Comparison of ENCODE assay signal across 1 cellular context in the genomic region with DNA sequence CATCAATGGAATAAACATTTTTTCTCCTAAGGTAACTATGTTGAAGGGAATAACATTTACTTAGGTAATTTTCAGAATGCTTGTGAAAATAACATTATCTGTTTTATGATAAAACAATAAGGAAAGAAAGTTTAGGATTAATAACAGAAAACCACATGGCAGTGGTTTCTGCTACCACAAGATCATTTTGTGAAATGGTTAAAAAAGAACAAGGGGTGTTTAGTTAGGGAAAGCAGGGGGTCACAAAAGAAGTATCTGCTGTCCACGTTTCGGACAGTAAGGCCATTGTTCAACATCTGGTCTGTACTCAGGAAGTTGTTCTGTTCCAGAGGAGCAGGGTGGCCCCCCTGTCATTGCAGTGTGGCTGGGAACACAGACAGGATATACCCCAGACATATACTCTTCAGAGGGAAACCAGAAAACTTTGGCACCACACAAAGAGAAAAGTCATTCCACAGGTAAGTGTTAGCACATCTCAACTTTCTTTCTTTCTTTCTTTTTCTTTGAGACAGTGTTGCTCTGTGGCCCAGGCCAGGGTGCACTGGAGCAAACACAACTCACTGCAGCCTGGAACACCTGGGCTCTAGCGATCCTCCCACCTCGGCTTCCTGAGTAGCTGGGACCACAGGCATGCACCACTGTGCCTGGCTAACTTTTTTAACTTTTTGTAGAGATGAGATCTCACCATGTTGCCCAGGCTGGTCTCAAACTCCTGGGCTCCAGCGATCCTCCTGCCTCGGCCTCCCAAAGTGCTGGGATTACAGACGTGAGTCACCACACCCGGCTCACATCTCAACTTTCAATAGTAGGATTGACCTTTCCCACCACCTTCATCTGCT.
TF ChIP-seq lines count a peak whose summit lies in the region.

No MANE protein-coding gene starts in this region.

TF ChIP-seq in HepG2, 621 proteins besides CTCF, POLR2A, EP300 and RAD21 (continued from another document and continues in another):
- TF ChIP-seq, protein P1, sequence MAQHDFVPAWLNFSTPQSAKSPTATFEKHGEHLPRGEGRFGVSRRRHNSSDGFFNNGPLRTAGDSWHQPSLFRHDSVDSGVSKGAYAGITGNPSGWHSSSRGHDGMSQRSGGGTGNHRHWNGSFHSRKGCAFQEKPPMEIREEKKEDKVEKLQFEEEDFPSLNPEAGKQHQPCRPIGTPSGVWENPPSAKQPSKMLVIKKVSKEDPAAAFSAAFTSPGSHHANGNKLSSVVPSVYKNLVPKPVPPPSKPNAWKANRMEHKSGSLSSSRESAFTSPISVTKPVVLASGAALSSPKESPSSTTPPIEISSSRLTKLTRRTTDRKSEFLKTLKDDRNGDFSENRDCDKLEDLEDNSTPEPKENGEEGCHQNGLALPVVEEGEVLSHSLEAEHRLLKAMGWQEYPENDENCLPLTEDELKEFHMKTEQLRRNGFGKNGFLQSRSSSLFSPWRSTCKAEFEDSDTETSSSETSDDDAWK (CRISPR knock-in tag; IDR thresholded peaks at IDR 0.05): no peak
- TF ChIP-seq ERF (CRISPR knock-in tag; IDR thresholded peaks at IDR 0.05): peak; percentile 61; the same call in 1 of the 2 replicates
- no peak for TF ChIP-seq ZC3H13 (CRISPR knock-in tag; IDR thresholded peaks at IDR 0.05)
- TF ChIP-seq, protein P2, sequence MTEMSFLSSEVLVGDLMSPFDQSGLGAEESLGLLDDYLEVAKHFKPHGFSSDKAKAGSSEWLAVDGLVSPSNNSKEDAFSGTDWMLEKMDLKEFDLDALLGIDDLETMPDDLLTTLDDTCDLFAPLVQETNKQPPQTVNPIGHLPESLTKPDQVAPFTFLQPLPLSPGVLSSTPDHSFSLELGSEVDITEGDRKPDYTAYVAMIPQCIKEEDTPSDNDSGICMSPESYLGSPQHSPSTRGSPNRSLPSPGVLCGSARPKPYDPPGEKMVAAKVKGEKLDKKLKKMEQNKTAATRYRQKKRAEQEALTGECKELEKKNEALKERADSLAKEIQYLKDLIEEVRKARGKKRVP (CRISPR knock-in tag; IDR thresholded peaks at IDR 0.05): no peak
- peak; percentile 71 for TF ChIP-seq XRCC5 (optimal IDR thresholded peaks at IDR 0.05; ENCODE audit: low read length)
- no peak for TF ChIP-seq TBP (CRISPR knock-in tag; IDR thresholded peaks at IDR 0.05)
- no peak for TF ChIP-seq ISX (CRISPR knock-in tag; conservative IDR thresholded peaks at IDR 0.05)
- no peak for TF ChIP-seq AGO1 (IDR thresholded peaks at IDR 0.05; ENCODE audit: low read depth, low read length, poor library complexity, severe bottlenecking)
- TF ChIP-seq ZNF549 (CRISPR knock-in tag; IDR thresholded peaks at IDR 0.05): no peak
- TF ChIP-seq ZNF407 (CRISPR knock-in tag; IDR thresholded peaks at IDR 0.05; ENCODE audit: not compliant biosample characterization): no peak
- TF ChIP-seq ATF5 (CRISPR knock-in tag; IDR thresholded peaks at IDR 0.05; ENCODE audit: low read depth): no peak; the same call in 1 of the 2 replicates
- TF ChIP-seq KDM2A (CRISPR knock-in tag; IDR thresholded peaks at IDR 0.05; ENCODE audit: borderline replicate concordance, low read depth): peak; percentile 70; the same call in 1 of the 2 replicates
- TF ChIP-seq ZNF121 (CRISPR knock-in tag; IDR thresholded peaks at IDR 0.05): 0 out of 2 replicates have a peak, but pooled peaks have one; percentile 34
- no peak for TF ChIP-seq SMYD3 (CRISPR knock-in tag; IDR thresholded peaks at IDR 0.05)
- TF ChIP-seq FOXA3 (CRISPR knock-in tag; IDR thresholded peaks at IDR 0.05): peak; percentile 79
- TF ChIP-seq ZNF10 (CRISPR knock-in tag; IDR thresholded peaks at IDR 0.05; ENCODE audit: borderline replicate concordance, low read depth): no peak
- TF ChIP-seq MAFF (IDR thresholded peaks at IDR 0.05; ENCODE audit: low read depth, low read length): no peak
- TF ChIP-seq, protein P3, sequence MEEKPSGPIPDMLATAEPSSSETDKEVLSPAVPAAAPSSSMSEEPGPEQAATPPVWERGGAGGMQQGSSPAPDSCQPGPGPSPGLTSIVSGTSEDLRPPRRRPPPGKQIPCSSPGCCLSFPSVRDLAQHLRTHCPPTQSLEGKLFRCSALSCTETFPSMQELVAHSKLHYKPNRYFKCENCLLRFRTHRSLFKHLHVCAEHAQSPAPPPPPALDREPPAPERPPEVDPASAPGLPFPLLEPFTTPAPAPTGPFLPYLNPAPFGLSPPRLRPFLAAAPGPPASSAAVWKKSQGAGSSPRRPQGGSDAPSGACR (CRISPR knock-in tag; IDR thresholded peaks at IDR 0.05): no peak
- no peak for TF ChIP-seq ZNF816 (CRISPR knock-in tag; IDR thresholded peaks at IDR 0.05; ENCODE audit: borderline replicate concordance)
- no peak for TF ChIP-seq SP4 (CRISPR knock-in tag; IDR thresholded peaks at IDR 0.05)
- TF ChIP-seq MIER2 (CRISPR knock-in tag; IDR thresholded peaks at IDR 0.05): no peak
- no peak for TF ChIP-seq ZNF724P (CRISPR knock-in tag; IDR thresholded peaks at IDR 0.05; ENCODE audit: borderline replicate concordance)
- TF ChIP-seq, protein P4, sequence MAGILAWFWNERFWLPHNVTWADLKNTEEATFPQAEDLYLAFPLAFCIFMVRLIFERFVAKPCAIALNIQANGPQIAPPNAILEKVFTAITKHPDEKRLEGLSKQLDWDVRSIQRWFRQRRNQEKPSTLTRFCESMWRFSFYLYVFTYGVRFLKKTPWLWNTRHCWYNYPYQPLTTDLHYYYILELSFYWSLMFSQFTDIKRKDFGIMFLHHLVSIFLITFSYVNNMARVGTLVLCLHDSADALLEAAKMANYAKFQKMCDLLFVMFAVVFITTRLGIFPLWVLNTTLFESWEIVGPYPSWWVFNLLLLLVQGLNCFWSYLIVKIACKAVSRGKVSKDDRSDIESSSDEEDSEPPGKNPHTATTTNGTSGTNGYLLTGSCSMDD (CRISPR knock-in tag; IDR thresholded peaks at IDR 0.05): no peak
- TF ChIP-seq ZFAT (CRISPR knock-in tag; conservative IDR thresholded peaks at IDR 0.05): no peak
- TF ChIP-seq, protein P5, sequence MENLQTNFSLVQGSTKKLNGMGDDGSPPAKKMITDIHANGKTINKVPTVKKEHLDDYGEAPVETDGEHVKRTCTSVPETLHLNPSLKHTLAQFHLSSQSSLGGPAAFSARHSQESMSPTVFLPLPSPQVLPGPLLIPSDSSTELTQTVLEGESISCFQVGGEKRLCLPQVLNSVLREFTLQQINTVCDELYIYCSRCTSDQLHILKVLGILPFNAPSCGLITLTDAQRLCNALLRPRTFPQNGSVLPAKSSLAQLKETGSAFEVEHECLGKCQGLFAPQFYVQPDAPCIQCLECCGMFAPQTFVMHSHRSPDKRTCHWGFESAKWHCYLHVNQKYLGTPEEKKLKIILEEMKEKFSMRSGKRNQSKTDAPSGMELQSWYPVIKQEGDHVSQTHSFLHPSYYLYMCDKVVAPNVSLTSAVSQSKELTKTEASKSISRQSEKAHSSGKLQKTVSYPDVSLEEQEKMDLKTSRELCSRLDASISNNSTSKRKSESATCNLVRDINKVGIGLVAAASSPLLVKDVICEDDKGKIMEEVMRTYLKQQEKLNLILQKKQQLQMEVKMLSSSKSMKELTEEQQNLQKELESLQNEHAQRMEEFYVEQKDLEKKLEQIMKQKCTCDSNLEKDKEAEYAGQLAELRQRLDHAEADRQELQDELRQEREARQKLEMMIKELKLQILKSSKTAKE (CRISPR knock-in tag; IDR thresholded peaks at IDR 0.05; ENCODE audit: borderline replicate concordance): peak; percentile 97
- TF ChIP-seq, protein P6, sequence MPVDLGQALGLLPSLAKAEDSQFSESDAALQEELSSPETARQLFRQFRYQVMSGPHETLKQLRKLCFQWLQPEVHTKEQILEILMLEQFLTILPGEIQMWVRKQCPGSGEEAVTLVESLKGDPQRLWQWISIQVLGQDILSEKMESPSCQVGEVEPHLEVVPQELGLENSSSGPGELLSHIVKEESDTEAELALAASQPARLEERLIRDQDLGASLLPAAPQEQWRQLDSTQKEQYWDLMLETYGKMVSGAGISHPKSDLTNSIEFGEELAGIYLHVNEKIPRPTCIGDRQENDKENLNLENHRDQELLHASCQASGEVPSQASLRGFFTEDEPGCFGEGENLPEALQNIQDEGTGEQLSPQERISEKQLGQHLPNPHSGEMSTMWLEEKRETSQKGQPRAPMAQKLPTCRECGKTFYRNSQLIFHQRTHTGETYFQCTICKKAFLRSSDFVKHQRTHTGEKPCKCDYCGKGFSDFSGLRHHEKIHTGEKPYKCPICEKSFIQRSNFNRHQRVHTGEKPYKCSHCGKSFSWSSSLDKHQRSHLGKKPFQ (CRISPR knock-in tag; IDR thresholded peaks at IDR 0.05; ENCODE audit: insufficient replicate concordance): no peak
- peak; percentile 36 for TF ChIP-seq U2AF1 (optimal IDR thresholded peaks at IDR 0.05; ENCODE audit: low read depth, low read length)
- no peak; the same call in 1 of the 2 replicates for TF ChIP-seq ZNF343 (CRISPR knock-in tag; IDR thresholded peaks at IDR 0.05)
- TF ChIP-seq ZBTB3 (CRISPR knock-in tag; IDR thresholded peaks at IDR 0.05; ENCODE audit: borderline replicate concordance, low read depth): peak; percentile 98
- no peak for TF ChIP-seq ZNF3 (CRISPR knock-in tag; IDR thresholded peaks at IDR 0.05)
- no peak for TF ChIP-seq KMT2B (CRISPR knock-in tag; IDR thresholded peaks at IDR 0.05)
- no peak for TF ChIP-seq NCOA1 (CRISPR knock-in tag; IDR thresholded peaks at IDR 0.05)
- TF ChIP-seq ZNF776 (CRISPR knock-in tag; IDR thresholded peaks at IDR 0.05): no peak
- no peak for TF ChIP-seq NFKBIZ (CRISPR knock-in tag; IDR thresholded peaks at IDR 0.05)
- TF ChIP-seq ZNF629 (CRISPR knock-in tag; conservative IDR thresholded peaks at IDR 0.05): no peak
- 0 out of 2 replicates have a peak, but pooled peaks have one; percentile 86 for TF ChIP-seq ZNF556 (CRISPR knock-in tag; IDR thresholded peaks at IDR 0.05; ENCODE audit: borderline replicate concordance)
- no peak for TF ChIP-seq KDM5B (CRISPR knock-in tag; IDR thresholded peaks at IDR 0.05; ENCODE audit: borderline replicate concordance)
- no peak for TF ChIP-seq ZFP36 (IDR thresholded peaks at IDR 0.05; ENCODE audit: borderline replicate concordance, low read depth, low read length, partially characterized antibody)
- peak; percentile 98 for TF ChIP-seq ETV5 (CRISPR knock-in tag; IDR thresholded peaks at IDR 0.05; ENCODE audit: borderline replicate concordance)
- TF ChIP-seq HNRNPL (IDR thresholded peaks at IDR 0.05; ENCODE audit: low read depth, low read length): no peak
- no peak for TF ChIP-seq TCF12 (IDR thresholded peaks at IDR 0.05)
- no peak for TF ChIP-seq TCF12 (CRISPR knock-in tag; IDR thresholded peaks at IDR 0.05)
- TF ChIP-seq ZNF678 (CRISPR knock-in tag; IDR thresholded peaks at IDR 0.05): no peak
